ENCODE assay signal across 35 cellular contexts in the genomic region with DNA sequence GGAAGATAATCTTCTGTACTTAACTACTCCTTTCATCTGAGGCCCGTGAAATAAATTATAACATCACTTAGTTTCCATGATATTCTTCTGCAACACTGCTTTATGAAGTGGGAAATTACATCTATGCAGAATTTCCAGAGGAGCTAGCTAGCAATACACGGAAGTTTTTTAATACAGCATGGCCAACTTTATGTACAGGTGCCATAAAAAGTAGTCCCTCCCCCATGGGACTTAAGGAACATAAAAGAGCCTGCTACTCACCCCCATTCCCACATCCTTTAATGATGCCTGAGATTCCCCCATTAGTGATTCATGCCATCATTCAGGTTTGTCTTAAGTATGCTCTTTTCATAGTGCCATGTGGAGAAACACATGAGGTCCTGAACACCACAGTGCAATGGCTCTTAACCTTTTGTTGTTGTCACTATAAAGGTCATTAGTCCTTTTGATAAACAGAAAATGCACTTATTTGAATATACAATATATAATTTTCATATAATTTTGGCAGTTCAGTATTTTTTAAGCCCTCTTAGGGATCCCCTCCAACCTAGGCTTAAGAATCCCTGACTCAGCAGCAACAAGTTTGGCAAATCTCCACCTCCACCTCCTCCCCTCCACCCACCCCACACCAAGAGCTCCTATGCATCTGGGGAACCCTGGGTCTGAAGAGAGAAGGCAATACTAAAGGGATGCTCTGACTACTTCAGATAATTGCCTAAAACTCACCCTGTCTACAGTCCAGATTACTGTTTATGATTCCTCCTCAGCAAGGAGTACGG.
"Had no signal": no experiment of that assay in that cellular context is flagged by ENCODE, and none has a peak within 500 bp of the region (broad histone marks: within the 10 kb centered on the region; RNA-seq: fewer than 3 reads in every experiment).

No MANE protein-coding gene starts in this region.

- H3K9me3 Mint-ChIP-seq: activated CD4-positive, alpha-beta memory T cell treated with anti-CD3 and anti-CD28 coated beads for 36 hours; activated naive CD4-positive, alpha-beta T cell treated with anti-CD3 and anti-CD28 coated beads, Interleukin-2, amount 10 ng/mL, durations not matched to agents 7 days and 5 days; activated naive CD8-positive, alpha-beta T cell treated with anti-CD3 and anti-CD28 coated beads, Interleukin-2, amount 50 U/mL, for 24 hours; activated T-cell treated with anti-CD3 and anti-CD28 coated beads, Interleukin-2, amount 50 U/mL, for 4 hours; activated T-helper 1 cell treated with anti-CD3 and anti-CD28 coated beads, Interleukin-12 subunit alpha, Interleukin-12 subunit beta, Interleukin-2, Interleukin-4 antibody, amounts not matched to agents 30 ng/mL and 10 ng/mL and 1 ng/mL, durations not matched to agents 14 hours and 24 hours and 36 hours; brain; central memory CD8-positive, alpha-beta T cell; T-helper 1 cell treated with Interleukin-12 subunit alpha and Interleukin-12 subunit beta and Interleukin-4 antibody, amounts not matched to agents 30 μg/mL and 1 μg/mL, for 36 hours; T-helper 2 cell treated with Interferon-gamma antibody and Interleukin-4, amounts not matched to agents 5 μg/mL and 100 μg/mL, for 36 hours; WTC11 had no signal

- H3K27me3 Mint-ChIP-seq: activated CD4-positive, alpha-beta memory T cell treated with anti-CD3 and anti-CD28 coated beads for 36 hours; activated naive CD4-positive, alpha-beta T cell treated with anti-CD3 and anti-CD28 coated beads, Interleukin-2, amount 10 ng/mL, durations not matched to agents 7 days and 5 days; activated naive CD8-positive, alpha-beta T cell; activated naive CD8-positive, alpha-beta T cell treated with anti-CD3 and anti-CD28 coated beads, Interleukin-2, amount 50 U/mL, for 24 hours; brain; central memory CD8-positive, alpha-beta T cell had no signal

- H3K9me3 ChIP-seq: MG63, Peyer's patch, SJSA1, SK-N-SH had no signal

- H3K4me1 ChIP-seq: Peyer's patch, SJSA1 had no signal

- H3K4me1 Mint-ChIP-seq: WTC11 had no signal

- DNase-seq: activated CD4-positive, alpha-beta memory T cell treated with anti-CD3 and anti-CD28 coated beads for 36 hours; activated CD4-positive, alpha-beta T cell treated with anti-CD3 and anti-CD28 coated beads for 4 hours; activated CD4-positive, alpha-beta T cell treated with anti-CD3 and anti-CD28 coated beads, Interleukin-2, amount 50 U/mL, for 1 hour; activated CD8-positive, alpha-beta memory T cell treated with anti-CD3 and anti-CD28 coated beads, Interleukin-2, amount 50 U/mL, for 4 hours; activated gamma-delta T cell treated with Interleukin-2 at 50 U/mL for 16 hours; activated naive CD4-positive, alpha-beta T cell treated with anti-CD3 and anti-CD28 coated beads, Interleukin-2, amount 10 ng/mL, durations not matched to agents 7 days and 5 days; activated naive CD8-positive, alpha-beta T cell treated with anti-CD3 and anti-CD28 coated beads, Interleukin-2, amount 50 U/mL, for 24 hours; activated T-cell treated with anti-CD3 and anti-CD28 coated beads for 4 hours; activated T-cell treated with anti-CD3 and anti-CD28 coated beads, Interleukin-2, amount 50 U/mL, for 4 hours; anterior cingulate cortex; Kasumi-1; MG63; NCI-H1048; NCI-H1105 treated with DMSO at 0.1 percent for 48 hours; NCI-H1436; NCI-H1694; NCI-H1930; NCI-H2081 treated with DMSO at 0.1 percent for 48 hours; NCI-H345; NCI-H524 treated with DMSO at 0.1 percent for 48 hours; NK-92 treated with Interleukin-12 subunit alpha and Interleukin-12 subunit beta, amount 100 ng/mL, for 24 hours; PC-3; Peyer's patch; RPMI8226; SHP77 treated with DMSO at 0.1 percent for 48 hours; SK-N-SH had no signal

- H3K27ac Mint-ChIP-seq: activated CD4-positive, alpha-beta memory T cell treated with anti-CD3 and anti-CD28 coated beads for 36 hours; activated naive CD8-positive, alpha-beta T cell treated with anti-CD3 and anti-CD28 coated beads, Interleukin-2, amount 50 U/mL, for 24 hours; activated T-helper 1 cell treated with anti-CD3 and anti-CD28 coated beads, Interleukin-12 subunit alpha, Interleukin-12 subunit beta, Interleukin-2, Interleukin-4 antibody, amounts not matched to agents 30 ng/mL and 10 ng/mL and 1 ng/mL, durations not matched to agents 14 hours and 24 hours and 36 hours; brain; T-helper 1 cell treated with Interleukin-12 subunit alpha and Interleukin-12 subunit beta and Interleukin-4 antibody, amounts not matched to agents 30 μg/mL and 1 μg/mL, for 36 hours; T-helper 2 cell treated with Interferon-gamma antibody and Interleukin-4, amounts not matched to agents 5 μg/mL and 100 μg/mL, for 36 hours; WTC11 had no signal

- ATAC-seq: activated CD4-positive, CD25-positive, alpha-beta regulatory T cell treated with anti-CD3 and anti-CD28 coated beads, Interleukin-2, amount 50 U/mL, for 24 hours; activated naive CD8-positive, alpha-beta T cell treated with anti-CD3 and anti-CD28 coated beads, Interleukin-2, amount 50 U/mL, for 24 hours; activated T-cell treated with anti-CD3 and anti-CD28 coated beads, Interleukin-2, amount 50 U/mL, for 4 hours; PC-3; WTC11 had no signal

- H3K27ac ChIP-seq: Peyer's patch, SJSA1 had no signal

- H3K27me3 ChIP-seq: MG63, Peyer's patch, SJSA1 had no signal

- H3K4me3 Mint-ChIP-seq: activated CD4-positive, alpha-beta memory T cell treated with anti-CD3 and anti-CD28 coated beads for 36 hours; activated naive CD4-positive, alpha-beta T cell treated with anti-CD3 and anti-CD28 coated beads, Interleukin-2, amount 10 ng/mL, durations not matched to agents 7 days and 5 days; activated naive CD8-positive, alpha-beta T cell; activated naive CD8-positive, alpha-beta T cell treated with anti-CD3 and anti-CD28 coated beads, Interleukin-2, amount 50 U/mL, for 24 hours; activated T-cell treated with anti-CD3 and anti-CD28 coated beads, Interleukin-2, amount 50 U/mL, for 4 hours; activated T-helper 1 cell treated with anti-CD3 and anti-CD28 coated beads, Interleukin-12 subunit alpha, Interleukin-12 subunit beta, Interleukin-2, Interleukin-4 antibody, amounts not matched to agents 30 ng/mL and 10 ng/mL and 1 ng/mL, durations not matched to agents 14 hours and 24 hours and 36 hours; brain; central memory CD8-positive, alpha-beta T cell; T-helper 1 cell treated with Interleukin-12 subunit alpha and Interleukin-12 subunit beta and Interleukin-4 antibody, amounts not matched to agents 30 μg/mL and 1 μg/mL, for 36 hours; T-helper 2 cell treated with Interferon-gamma antibody and Interleukin-4, amounts not matched to agents 5 μg/mL and 100 μg/mL, for 36 hours; WTC11 had no signal

- H3K4me3 ChIP-seq: MG63, Peyer's patch, SJSA1 had no signal

- H3K36me3 ChIP-seq: MG63 had no signal
